ENCODE assay signal across 8 cellular contexts in genomic region chr4:182492456-182492855, GRCh38.
DNase-seq lines count a peak whose midpoint lies in the region; ATAC-seq and TF ChIP-seq lines count a peak whose summit lies in the region.

No MANE protein-coding gene starts in this region.

- peak overlapping the region; percentile 18 for H2BK5ac ChIP-seq in IMR-90 (ENCODE audit: low read depth, low read length, poor library complexity, severe bottlenecking)

- no peak overlapping the region for H4K5ac ChIP-seq in IMR-90 (ENCODE audit: low read depth, low read length)

- no peak for TF ChIP-seq EP300 in esophagus muscularis mucosa (IDR thresholded peaks at IDR 0.05)

- H3K27me3 ChIP-seq in IMR-90 (ENCODE audit: control insufficient read depth, insufficient read depth, low read length) (no peaks in the 10 kb centered on the region), esophagus muscularis mucosa (no peaks in the 10 kb centered on the region)

- H3K4me3 Mint-ChIP-seq in type B pancreatic cell = no peak overlapping the region
- peak overlapping the region in 1 of 2 donors; percentile 14 for H3K4me3 Mint-ChIP-seq in activated T-cell treated with anti-CD3 and anti-CD28 coated beads, Interleukin-2, amount 50 U/mL, for 72 hours

- no peak overlapping the region for H2AK9ac ChIP-seq in IMR-90 (replicated peaks; ENCODE audit: low read depth, low read length, poor library complexity)

- no peaks in the 10 kb centered on the region for H3K27me3 Mint-ChIP-seq in type B pancreatic cell
- H3K27me3 Mint-ChIP-seq in activated T-cell treated with anti-CD3 and anti-CD28 coated beads, Interleukin-2, amount 50 U/mL, for 72 hours (ENCODE audit: low read depth) = peaks cover 30% of the 10 kb centered on the region

- H3K9me3 ChIP-seq in IMR-90 (ENCODE audit: control insufficient read depth, insufficient read depth, low read length) (no peaks in the 10 kb centered on the region), esophagus muscularis mucosa (no peaks in the 10 kb centered on the region)

- no peaks in the 10 kb centered on the region for H3K36me3 Mint-ChIP-seq in type B pancreatic cell
- H3K36me3 Mint-ChIP-seq in activated T-cell treated with anti-CD3 and anti-CD28 coated beads, Interleukin-2, amount 50 U/mL, for 72 hours (ENCODE audit: insufficient read depth in 2 of 2) = no peaks in the 10 kb centered on the region

- DNase-seq in A172 (ENCODE audit: low spot score) (peak; percentile 26), IMR-90 (peak; percentile 76), esophagus muscularis mucosa (ENCODE audit: extremely low spot score) (no peak), HUDEP-2 (lab: John Stamatoyannopoulos, UW; ENCODE audit: unreplicated experiment in 76 of 76) (no peak), type B pancreatic cell (ENCODE audit: extremely low spot score, unreplicated experiment) (no peak), cerebellar nuclear complex (lab: John Stamatoyannopoulos, UW) (no peak)
- no peak for DNase-seq in activated T-cell treated with anti-CD3 and anti-CD28 coated beads, Interleukin-2, amount 50 U/mL, for 72 hours

- H3K4me3 ChIP-seq in IMR-90 (ENCODE audit: insufficient read depth, low read depth, low read length) (peak overlapping the region; percentile 50; the same call in 1 of the 2 replicates), esophagus muscularis mucosa (peak overlapping the region; percentile 4 to 29 (median 16))

- peaks cover 5% of the 10 kb centered on the region for H3K4me1 Mint-ChIP-seq in type B pancreatic cell (ENCODE audit: unreplicated experiment)
- peaks cover 9% of the 10 kb centered on the region for H3K4me1 Mint-ChIP-seq in activated T-cell treated with anti-CD3 and anti-CD28 coated beads, Interleukin-2, amount 50 U/mL, for 72 hours (ENCODE audit: low read depth)

- no peaks in the 10 kb centered on the region for H4K20me1 ChIP-seq in IMR-90 (ENCODE audit: insufficient read depth, low read length)

- no peak for TF ChIP-seq RAD21 in IMR-90 (IDR thresholded peaks at IDR 0.05; ENCODE audit: low read length)

- peaks cover 7% of the 10 kb centered on the region for H3K4me1 ChIP-seq in IMR-90 (ENCODE audit: control insufficient read depth, insufficient read depth, low read length)
- H3K4me1 ChIP-seq in esophagus muscularis mucosa = peaks cover 8 to 22% (median 19%) of the 10 kb centered on the region in 4 donors

- ATAC-seq in GM21367 (IDR thresholded peaks at IDR 0.05; ENCODE audit: unreplicated experiment) (peak; percentile 63), IMR-90 (ENCODE audit: low read depth) (peak; percentile 72)
- ATAC-seq in activated T-cell treated with anti-CD3 and anti-CD28 coated beads, Interleukin-2, amount 50 U/mL, for 72 hours (replicated peaks in 1 of 2) = no peak

- no peak overlapping the region for H2AFZ ChIP-seq in IMR-90 (replicated peaks; ENCODE audit: low read length, poor library complexity)

- no peak overlapping the region for H2BK20ac ChIP-seq in IMR-90 (ENCODE audit: low read depth, low read length)

- POLR2A ChIA-PET in IMR-90 (lab: Charles Lee; ENCODE audit: unreplicated experiment) = no interaction called here

- no peak overlapping the region for H2BK15ac ChIP-seq in IMR-90 (ENCODE audit: low read depth, low read length)

- peaks cover 11 to 16% of the 10 kb centered on the region in 2 experiments; a peak in 3 of 4 replicates for H3K79me1 ChIP-seq in IMR-90 (ENCODE audit: low read depth in 1 of 2, low read length in 2 of 2)

- no peaks in the 10 kb centered on the region for H3K36me3 ChIP-seq in IMR-90 (ENCODE audit: control insufficient read depth, insufficient read depth, low read length)
- no peaks in the 10 kb centered on the region for H3K36me3 ChIP-seq in esophagus muscularis mucosa

- H3K18ac ChIP-seq in IMR-90 (ENCODE audit: low read depth, low read length) = no peak overlapping the region

- H4K8ac ChIP-seq in IMR-90 (ENCODE audit: low read depth in 2 of 2, low read length in 2 of 2) = no peak overlapping the region

- H3K9ac ChIP-seq in IMR-90 (ENCODE audit: low read depth, low read length) = no peak overlapping the region; the same call in 1 of the 2 replicates

- intact Hi-C loops in IMR-90 (cut with micrococcal nuclease) = loop anchor here (5.0 kb wide), 1 partner anchor 40 kb away; no protein-coding TSS in a partner anchor
- intact Hi-C loops in esophagus muscularis mucosa (cut with DNase I) = no loop called here

- no peak overlapping the region for H3K14ac ChIP-seq in IMR-90 (replicated peaks; ENCODE audit: low read depth, low read length)

- no peak overlapping the region for H3K27ac ChIP-seq in IMR-90 (ENCODE audit: insufficient read depth, low read length)
- H3K27ac ChIP-seq in esophagus muscularis mucosa (replicated peaks in 1 of 4) = peak overlapping the region in 2 of 4 donors; percentile 14 to 20

- H2BK120ac ChIP-seq in IMR-90 (ENCODE audit: low read depth, low read length) = no peak overlapping the region

- BruUV-seq in IMR-90 (replicated peaks; lab: Mats Ljungman, UMichigan) = no TSS peak

- peaks cover 4% of the 10 kb centered on the region for H3K9me1 ChIP-seq in IMR-90 (ENCODE audit: insufficient read depth, low read length)

- H3K23ac ChIP-seq in IMR-90 (ENCODE audit: low read depth, low read length) = no peak overlapping the region

- H3K4me2 ChIP-seq in IMR-90 (ENCODE audit: low read depth, low read length) = peak overlapping the region; percentile 74

- no peak for TF ChIP-seq CTCF in IMR-90 (conservative IDR thresholded peaks at IDR 0.05; ENCODE audit: low read depth, low read length)
- TF ChIP-seq CTCF in esophagus muscularis mucosa (IDR thresholded peaks at IDR 0.05) = no peak
- no peak for TF ChIP-seq CTCF in type B pancreatic cell (conservative IDR thresholded peaks at IDR 0.05)

- WGBS in IMR-90 (ENCODE audit: extremely low coverage in 2 of 2, insufficient read length in 1 of 2), 2 experiments = no CpG with 5 or more reads among the region's 3 CpGs
- 4% methylated on average over 3 of the region's 3 CpGs for WGBS in esophagus muscularis mucosa

- in situ Hi-C loops in IMR-90 (cut with MboI; ENCODE audit: low sequenced_read_pairs) = no loop called here

- no peaks in the 10 kb centered on the region for H3K9me3 Mint-ChIP-seq in type B pancreatic cell
- H3K9me3 Mint-ChIP-seq in activated T-cell treated with anti-CD3 and anti-CD28 coated beads, Interleukin-2, amount 50 U/mL, for 72 hours = no peaks in the 10 kb centered on the region

- dilution Hi-C loops in IMR-90 (cut with HindIII; ENCODE audit: low sequenced_read_pairs, unreplicated experiment) = no loop called here

- no peak overlapping the region for H2AK5ac ChIP-seq in IMR-90 (ENCODE audit: low read depth, low read length)

- no peak for TF ChIP-seq POLR2A in IMR-90 (IDR thresholded peaks at IDR 0.05; ENCODE audit: low read depth, low read length)
- TF ChIP-seq POLR2A in esophagus muscularis mucosa (IDR thresholded peaks at IDR 0.05; ENCODE audit: low read depth) = no peak

- CTCF ChIA-PET in IMR-90 (lab: Yijun Ruan, JAX) = no interaction called here

- no peak overlapping the region for H3K4ac ChIP-seq in IMR-90 (ENCODE audit: low read depth, low read length)

- no peak overlapping the region for H3K27ac Mint-ChIP-seq in type B pancreatic cell
- no peak overlapping the region for H3K27ac Mint-ChIP-seq in activated T-cell treated with anti-CD3 and anti-CD28 coated beads, Interleukin-2, amount 50 U/mL, for 72 hours

- no peak overlapping the region for H4K91ac ChIP-seq in IMR-90 (ENCODE audit: insufficient read depth, low read depth, low read length)

- H3K56ac ChIP-seq in IMR-90 (ENCODE audit: extremely low read depth, insufficient read depth, low read length) = no peak overlapping the region

TF ChIP-seq in IMR-90, 13 proteins besides CTCF, POLR2A, EP300 and RAD21:
- TF ChIP-seq CHD1 (IDR thresholded peaks at IDR 0.05; ENCODE audit: low read depth, low read length) = no peak
- 0 out of 2 replicates have a peak, but pooled peaks have one; percentile 7 for TF ChIP-seq CEBPB (IDR thresholded peaks at IDR 0.05; ENCODE audit: low read depth, low read length)

Comparison
In these comparisons a context has a peak if more than half of its experiments do, and no peak if none do; other contexts are left out.
1. DNase-seq: peak in A172 (single experiment) and IMR-90 (single experiment); none in esophagus muscularis mucosa (single experiment), HUDEP-2 (0 of 76), type B pancreatic cell (single experiment), activated T-cell treated with anti-CD3 and anti-CD28 coated beads, Interleukin-2, amount 50 U/mL, for 72 hours (0 of 2) and cerebellar nuclear complex (0 of 2).
2. ATAC-seq: peak in GM21367 (single experiment) and IMR-90 (single experiment); none in activated T-cell treated with anti-CD3 and anti-CD28 coated beads, Interleukin-2, amount 50 U/mL, for 72 hours (0 of 2).